Comparison of ENCODE assay signal across 24 cellular contexts in genomic region chr7:116219288-116219687, GRCh38. TPM values are rescaled to one million over a fixed set of nuclear protein-coding genes. Genes with fewer than 3 reads are reported as not detected.
A peak's percentile ranks its signal among the peaks of the same experiment; 100 is the strongest.
DNase-seq lines count a peak whose midpoint lies in the region; ATAC-seq, FAIRE-seq and TF ChIP-seq lines count a peak whose summit lies in the region.
"Had no signal": no experiment of that assay in that cellular context is flagged by ENCODE, and none has a peak within 500 bp of the region (broad histone marks: within the 10 kb centered on the region; RNA-seq: fewer than 3 reads in every experiment).

No MANE protein-coding gene starts in this region.

- peak overlapping the region; percentile 54 for H3K27ac Mint-ChIP-seq in osteocyte (ENCODE audit: unreplicated experiment)
- H3K27ac Mint-ChIP-seq: T-helper 1 cell treated with Interleukin-12 subunit alpha and Interleukin-12 subunit beta and Interleukin-4 antibody, amounts not matched to agents 30 μg/mL and 1 μg/mL, for 36 hours had no signal

- peaks cover 85% of the 10 kb centered on the region for H3K4me1 Mint-ChIP-seq in osteocyte (ENCODE audit: unreplicated experiment)

- no TSS peak for BruUV-seq in A673 (replicated peaks; lab: Mats Ljungman, UMichigan)
- no TSS peak for BruUV-seq in PC-3 (replicated peaks; lab: Mats Ljungman, UMichigan)
- BruUV-seq in endothelial cell of umbilical vein (replicated peaks; lab: Mats Ljungman, UMichigan): no TSS peak

- no peak overlapping the region for H3K4me3 ChIP-seq in A673 (ENCODE audit: low read depth, low read length, poor library complexity, severe bottlenecking)
- H3K4me3 ChIP-seq in PC-3 (ENCODE audit: low read length): peak overlapping the region; percentile 46; the same call in 1 of the 2 replicates
- H3K4me3 ChIP-seq in endothelial cell of umbilical vein (replicated peaks in 1 of 3; ENCODE audit: insufficient read depth in 1 of 3, low read depth in 1 of 3, low read length in 3 of 3): no peak overlapping the region
- H3K4me3 ChIP-seq: coronary artery, upper lobe of right lung had no signal

- no peak for DNase-seq in A673 (ENCODE audit: low spot score)
- DNase-seq in PC-3: no peak
- DNase-seq in endothelial cell of umbilical vein (ENCODE audit: low read depth, low spot score): no peak
- no peak for DNase-seq in osteocyte (ENCODE audit: extremely low spot score, unreplicated experiment)
- no peak for DNase-seq in LoVo (ENCODE audit: low spot score)
- DNase-seq in NCI-H1930 (lab: John Stamatoyannopoulos, UW): no peak
- DNase-seq in NCI-H345 (lab: John Stamatoyannopoulos, UW): no peak
- DNase-seq: activated CD4-positive, CD25-positive, alpha-beta regulatory T cell; activated CD8-positive, alpha-beta memory T cell treated with anti-CD3 and anti-CD28 coated beads for 24 hours; activated effector memory CD4-positive, alpha-beta T cell treated with anti-CD3 and anti-CD28 coated beads, Interleukin-2, amount 50 U/mL, for 16 hours; glutamatergic neuron; Kasumi-1; NCI-H1417 treated with DMSO at 0.1 percent for 48 hours; NK-92 treated with Interleukin-12 subunit alpha and Interleukin-12 subunit beta, amount 100 ng/mL, for 24 hours; nucleus accumbens; SHP77; stimulated activated CD4-positive, alpha-beta T cell treated with anti-CD3 and anti-CD28 coated beads, Interleukin-4, amount 100 ng/mL, for 1 hour; upper lobe of right lung had no signal

- peaks cover 5% of the 10 kb centered on the region for H3K36me3 Mint-ChIP-seq in osteocyte (ENCODE audit: unreplicated experiment)

- H3K27ac ChIP-seq in A673 (ENCODE audit: low read depth, low read length, poor library complexity, severe bottlenecking) (peak overlapping the region; percentile 22), PC-3 (ENCODE audit: low read length) (peak overlapping the region; percentile 97), endothelial cell of umbilical vein (ENCODE audit: insufficient read depth, low read depth, low read length) (peak overlapping the region; percentile 96)
- H3K27ac ChIP-seq: coronary artery, upper lobe of right lung had no signal

- ATAC-seq in PC-3 (no peak), HG03280 (IDR thresholded peaks at IDR 0.05; ENCODE audit: unreplicated experiment) (no peak)
- ATAC-seq: upper lobe of right lung had no signal

- no peak for TF ChIP-seq POLR2A in endothelial cell of umbilical vein (IDR thresholded peaks at IDR 0.05; ENCODE audit: low read depth, low read length)

- no peak for FAIRE-seq in endothelial cell of umbilical vein (lab: Jason Lieb, UNC)
- FAIRE-seq: G401.6, GM12892, H1 had no signal

- H3K9ac ChIP-seq in PC-3 (ENCODE audit: low read length) (no peak overlapping the region), endothelial cell of umbilical vein (replicated peaks; ENCODE audit: extremely low read depth, insufficient read depth, low read length) (peak overlapping the region; percentile 73)

- H3K4me1 ChIP-seq in A673 (ENCODE audit: insufficient read depth, low read length, poor library complexity, severe bottlenecking) (peaks cover 97% of the 10 kb centered on the region), PC-3 (ENCODE audit: insufficient read depth, low read length) (peaks cover 54% of the 10 kb centered on the region), endothelial cell of umbilical vein (ENCODE audit: control insufficient read depth, extremely low read depth, insufficient read depth, low read length) (peaks cover 45% of the 10 kb centered on the region)

- H3K4me3 Mint-ChIP-seq in osteocyte (ENCODE audit: unreplicated experiment): no peak overlapping the region
- H3K4me3 Mint-ChIP-seq: T-helper 1 cell treated with Interleukin-12 subunit alpha and Interleukin-12 subunit beta and Interleukin-4 antibody, amounts not matched to agents 30 μg/mL and 1 μg/mL, for 36 hours had no signal

- H3F3A ChIP-seq in PC-3 (ENCODE audit: low read length, unreplicated experiment): peaks cover 12% of the 10 kb centered on the region

- no peaks in the 10 kb centered on the region for H3K27me3 Mint-ChIP-seq in osteocyte (ENCODE audit: unreplicated experiment)

- intact Hi-C loops in A673 (cut with micrococcal nuclease; ENCODE audit: unreplicated experiment) (no loop called here), PC-3 (cut with micrococcal nuclease) (no loop called here), endothelial cell of umbilical vein (cut with micrococcal nuclease) (loop anchor here (5.0 to 10.0 kb wide), 2 partner anchors 456 to 653 kb away; partner anchors contain the start of gene MET)

- H3K79me2 ChIP-seq in PC-3 (ENCODE audit: low read length) (peaks cover 96% of the 10 kb centered on the region), endothelial cell of umbilical vein (ENCODE audit: control insufficient read depth, insufficient read depth, low read length) (peaks cover 83% of the 10 kb centered on the region)

- H3K27me3 ChIP-seq in A673 (replicated peaks; ENCODE audit: insufficient read depth, low read depth, low read length, poor library complexity): no peaks in the 10 kb centered on the region
- no peaks in the 10 kb centered on the region for H3K27me3 ChIP-seq in PC-3 (ENCODE audit: low read length)
- no peaks in the 10 kb centered on the region for H3K27me3 ChIP-seq in endothelial cell of umbilical vein (ENCODE audit: control insufficient read depth in 2 of 2, insufficient read depth in 2 of 2, low read length in 2 of 2)
- H3K27me3 ChIP-seq: upper lobe of right lung had no signal

- no peaks in the 10 kb centered on the region for H3K9me2 ChIP-seq in PC-3 (replicated peaks; ENCODE audit: low read length)

- H3K9me3 Mint-ChIP-seq in osteocyte (ENCODE audit: unreplicated experiment): no peaks in the 10 kb centered on the region
- H3K9me3 Mint-ChIP-seq: T-helper 1 cell treated with Interleukin-12 subunit alpha and Interleukin-12 subunit beta and Interleukin-4 antibody, amounts not matched to agents 30 μg/mL and 1 μg/mL, for 36 hours had no signal

- CTCF ChIA-PET in A673 (lab: Charles Lee) (no interaction called here), PC-3 (lab: Charles Lee) (no interaction called here), endothelial cell of umbilical vein (lab: Charles Lee) (interaction anchor here (0.9 to 5.2 kb wide), 3 partner anchors 9 to 39 kb away, joined by 5 to 26 read pairs (median 22); partner anchors contain the start of gene TES)

- H3K36me3 ChIP-seq in A673 (ENCODE audit: insufficient read depth, low read length, poor library complexity, severe bottlenecking) (no peaks in the 10 kb centered on the region), PC-3 (ENCODE audit: low read depth, low read length) (no peaks in the 10 kb centered on the region; the same call in 1 of the 2 replicates), endothelial cell of umbilical vein (ENCODE audit: control insufficient read depth in 2 of 2, extremely low read depth in 1 of 2, insufficient read depth in 2 of 2, low read length in 2 of 2) (no peaks in the 10 kb centered on the region)
- H3K36me3 ChIP-seq: upper lobe of right lung had no signal

- POLR2A ChIA-PET in A673 (lab: Charles Lee; ENCODE audit: low non-redundant PET) (interaction anchor here (1.1 kb wide), 1 partner anchor 8 kb away, joined by 3 read pairs; no protein-coding TSS in a partner anchor), PC-3 (lab: Charles Lee; ENCODE audit: unreplicated experiment) (no interaction called here), endothelial cell of umbilical vein (lab: Charles Lee) (no interaction called here)

- dilution Hi-C loops in endothelial cell of umbilical vein (cut with MboI; ENCODE audit: extremely low pct_ligation_motif_present, low sequenced_read_pairs): no loop called here

- no peaks in the 10 kb centered on the region for H3K9me3 ChIP-seq in A673 (ENCODE audit: low read depth, low read length, poor library complexity, severe bottlenecking)
- no peaks in the 10 kb centered on the region for H3K9me3 ChIP-seq in PC-3 (ENCODE audit: low read length)
- H3K9me3 ChIP-seq in endothelial cell of umbilical vein (replicated peaks; ENCODE audit: control insufficient read depth, insufficient read depth, low read length): no peaks in the 10 kb centered on the region
- H3K9me3 ChIP-seq: upper lobe of right lung had no signal

- no peaks in the 10 kb centered on the region for H3K9me1 ChIP-seq in endothelial cell of umbilical vein (replicated peaks; ENCODE audit: control insufficient read depth, extremely low read depth, insufficient read depth, low read length)

- H2AFZ ChIP-seq in PC-3 (ENCODE audit: low read length) (no peak overlapping the region), endothelial cell of umbilical vein (ENCODE audit: low read depth, low read length) (no peak overlapping the region)

- H3K4me2 ChIP-seq in PC-3 (ENCODE audit: low read length) (peak overlapping the region; percentile 82), endothelial cell of umbilical vein (ENCODE audit: insufficient read depth, low read length) (peak overlapping the region; percentile 92)

- peaks cover 82% of the 10 kb centered on the region for H4K20me1 ChIP-seq in PC-3 (ENCODE audit: low read length)
- no peaks in the 10 kb centered on the region for H4K20me1 ChIP-seq in endothelial cell of umbilical vein (replicated peaks; ENCODE audit: control insufficient read depth, extremely low read depth, insufficient read depth, low read length)

- TF ChIP-seq CTCF in A673 (conservative IDR thresholded peaks at IDR 0.05; ENCODE audit: low read depth, low read length) (no peak), PC-3 (conservative IDR thresholded peaks at IDR 0.05; ENCODE audit: low read depth, low read length) (no peak), endothelial cell of umbilical vein (IDR thresholded peaks at IDR 0.05; ENCODE audit: extremely low read depth in 1 of 2, insufficient read depth in 1 of 2, low read depth in 1 of 2, low read length in 2 of 2) (no peak), osteocyte (IDR thresholded peaks at IDR 0.05) (no peak)

TF ChIP-seq in endothelial cell of umbilical vein, 7 proteins besides CTCF, POLR2A, EP300 and RAD21 (continues in another document):
- TF ChIP-seq FOS (IDR thresholded peaks at IDR 0.05; ENCODE audit: borderline replicate concordance, insufficient read depth, low read length): no peak
- TF ChIP-seq JUN (IDR thresholded peaks at IDR 0.05; ENCODE audit: borderline replicate concordance, insufficient read depth, insufficient read length, low read depth): no peak
- no peak for TF ChIP-seq MYC (IDR thresholded peaks at IDR 0.05; ENCODE audit: low read depth, low read length)
- TF ChIP-seq GATA2 (IDR thresholded peaks at IDR 0.05; ENCODE audit: insufficient read depth, insufficient read length, low read depth, low read length): no peak

RNA-seq across cellular contexts. Expression of gene TES, which starts 8.9 kb away (rescaled TPM):
- total RNA-seq in A673 (2021) (115 and 121 TPM in 2 replicates), PC-3 (2014; rRNA removed) (120 and 128 TPM in 2 replicates), endothelial cell of umbilical vein (50.5 and 64.8 TPM in 2 replicates), osteocyte (228 and 232 TPM in 2 replicates)
- 31.3 and 35.3 TPM in 2 replicates for polyA plus RNA-seq in endothelial cell of umbilical vein
- polyA plus RNA-seq in endothelial cell of umbilical vein (2011; cell fraction: cytosol; rRNA removed): 31.6 and 33.6 TPM in 2 replicates
- polyA plus RNA-seq in endothelial cell of umbilical vein (2011; cell fraction: nucleus; rRNA removed): 116 and 122 TPM in 2 replicates
- 28.0 and 38.8 TPM in 2 replicates for polyA plus RNA-seq in endothelial cell of umbilical vein (2012)
- polyA minus RNA-seq in endothelial cell of umbilical vein: 44.3 and 48.7 TPM in 2 replicates
- 39.0 TPM for polyA minus RNA-seq in endothelial cell of umbilical vein (2011; cell fraction: cytosol; rRNA and poly(A)+ RNA removed)
- polyA minus RNA-seq in endothelial cell of umbilical vein (2011; cell fraction: nucleus; rRNA and poly(A)+ RNA removed): 72.9 and 85.3 TPM in 2 replicates

Comparison
In these comparisons a context has a peak if more than half of its experiments do, and no peak if none do; other contexts are left out.
1. H3K27ac ChIP-seq: peak in every context shown above with its lines; median percentile 97 in PC-3; 96 in endothelial cell of umbilical vein; 22 in A673.